ENCODE assay signal across 1 cellular context in the genomic region with DNA sequence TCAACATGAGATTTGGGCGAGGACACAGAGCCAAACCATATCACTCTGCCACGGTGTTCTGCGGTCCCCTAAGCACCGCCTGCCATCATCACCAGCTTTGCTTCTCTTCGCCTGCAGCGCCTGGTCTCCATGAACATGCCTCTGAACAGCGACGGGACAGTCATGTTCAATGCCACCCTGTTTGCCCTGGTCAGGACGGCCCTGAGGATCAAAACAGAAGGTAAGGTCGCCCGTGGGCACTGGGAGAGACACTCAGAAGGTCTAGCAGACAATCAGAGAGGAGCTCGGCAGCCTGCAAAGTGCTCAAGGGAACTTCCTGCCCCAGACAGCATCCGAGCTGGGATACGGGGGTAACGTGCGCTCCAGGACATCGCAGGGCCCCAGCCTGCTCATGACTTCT.
TF ChIP-seq lines count a peak whose summit lies in the region.

No MANE protein-coding gene starts in this region.

TF ChIP-seq in WTC11, 78 proteins besides CTCF, POLR2A, EP300 and RAD21 (continued from another document):
- TF ChIP-seq ARID4B (CRISPR knock-in tag; IDR thresholded peaks at IDR 0.05; ENCODE audit: borderline replicate concordance) (no peak), MYBL2 (CRISPR knock-in tag; IDR thresholded peaks at IDR 0.05) (no peak), MXD4 (CRISPR knock-in tag; IDR thresholded peaks at IDR 0.05; ENCODE audit: borderline replicate concordance) (no peak), SOX15 (CRISPR knock-in tag; IDR thresholded peaks at IDR 0.05) (no peak), ZNF671 (CRISPR knock-in tag; IDR thresholded peaks at IDR 0.05) (no peak), STAT6 (CRISPR knock-in tag; conservative IDR thresholded peaks at IDR 0.05; ENCODE audit: low read depth) (no peak), ZNF423 (CRISPR knock-in tag; IDR thresholded peaks at IDR 0.05) (no peak), ZMAT4 (CRISPR knock-in tag; IDR thresholded peaks at IDR 0.05) (no peak)
